Comparison of ENCODE assay signal across 1 cellular context in genomic region chr9:5499889-5500398, GRCh38.
TF ChIP-seq lines count a peak whose summit lies in the region.

No MANE protein-coding gene starts in this region.

TF ChIP-seq in K562, 482 proteins besides CTCF, POLR2A, EP300 and RAD21 (continued from another document and continues in another):
- TF ChIP-seq ATF3 (IDR thresholded peaks at IDR 0.05) (peak; percentile 52; the same call in 1 of the 2 replicates), ATF3 (CRISPR knock-in tag; conservative IDR thresholded peaks at IDR 0.05) (no peak), ATF4 (CRISPR knock-in tag; IDR thresholded peaks at IDR 0.05) (no peak), TEAD4 (IDR thresholded peaks at IDR 0.05; ENCODE audit: low read length) (no peak), TEAD4 (CRISPR knock-in tag; IDR thresholded peaks at IDR 0.05; ENCODE audit: borderline replicate concordance) (no peak), PBX2 (CRISPR knock-in tag; IDR thresholded peaks at IDR 0.05; ENCODE audit: low read depth) (no peak), PBX2 (tag; conservative IDR thresholded peaks at IDR 0.05; ENCODE audit: low read depth) (no peak), RREB1 (CRISPR knock-in tag; IDR thresholded peaks at IDR 0.05) (no peak), ELF1 (tag; IDR thresholded peaks at IDR 0.05) (no peak), TCF3 (CRISPR knock-in tag; IDR thresholded peaks at IDR 0.05) (peak; percentile 42), ZNF592 (IDR thresholded peaks at IDR 0.05) (peak; percentile 66; the same call in 1 of the 2 replicates), DMBX1 (CRISPR knock-in tag; IDR thresholded peaks at IDR 0.05; ENCODE audit: borderline replicate concordance) (peak; percentile 50; the same call in 1 of the 2 replicates), ZSCAN29 (IDR thresholded peaks at IDR 0.05) (no peak), HMGN3 (IDR thresholded peaks at IDR 0.05; ENCODE audit: borderline replicate concordance, extremely low read depth, insufficient read length, low read depth, low read length) (no peak), DPF2 (IDR thresholded peaks at IDR 0.05) (peak; percentile 74), ZNF589 (CRISPR knock-in tag; IDR thresholded peaks at IDR 0.05; ENCODE audit: low read depth) (no peak; the same call in 1 of the 2 replicates), ZNF324 (CRISPR knock-in tag; IDR thresholded peaks at IDR 0.05) (no peak), MAFF (IDR thresholded peaks at IDR 0.05; ENCODE audit: low read length) (peak; percentile 13; the same call in 1 of the 2 replicates), CTBP1 (IDR thresholded peaks at IDR 0.05; ENCODE audit: borderline replicate concordance) (peak; percentile 32; the same call in 1 of the 2 replicates), TSHZ1 (CRISPR knock-in tag; IDR thresholded peaks at IDR 0.05) (no peak), MAFK (IDR thresholded peaks at IDR 0.05; ENCODE audit: low read length) (peak; percentile 33; the same call in 1 of the 2 replicates), ZNF830 (CRISPR knock-in tag; IDR thresholded peaks at IDR 0.05) (no peak), BACH1 (tag; IDR thresholded peaks at IDR 0.05) (peak; percentile 16; the same call in 1 of the 2 replicates), ARID1B (IDR thresholded peaks at IDR 0.05) (peak; percentile 78), MTF1 (CRISPR knock-in tag; IDR thresholded peaks at IDR 0.05; ENCODE audit: borderline replicate concordance) (no peak), BCOR (IDR thresholded peaks at IDR 0.05) (no peak), SMARCA4 (IDR thresholded peaks at IDR 0.05) (peak; percentile 61), ETV1 (tag; conservative IDR thresholded peaks at IDR 0.05; ENCODE audit: low read depth) (peak; percentile 65), NR2C2 (CRISPR knock-in tag; IDR thresholded peaks at IDR 0.05) (no peak), NR2C2 (tag; IDR thresholded peaks at IDR 0.05) (peak; percentile 11; the same call in 1 of the 2 replicates), CREB3 (tag; conservative IDR thresholded peaks at IDR 0.05; ENCODE audit: low read depth) (0 out of 2 replicates have a peak, but pooled peaks have one; percentile 19), RNF2 (IDR thresholded peaks at IDR 0.05) (no peak), E2F6 (IDR thresholded peaks at IDR 0.05; ENCODE audit: borderline replicate concordance in 1 of 2, extremely low read depth in 1 of 2, insufficient read depth in 1 of 2, insufficient read length in 1 of 2, low read depth in 1 of 2, low read length in 1 of 2, poor library complexity in 1 of 2, severe bottlenecking in 1 of 2) (no peak), MAFG (tag; conservative IDR thresholded peaks at IDR 0.05) (peak; percentile 58), ZKSCAN8 (CRISPR knock-in tag; IDR thresholded peaks at IDR 0.05) (peak; percentile 38; the same call in 1 of the 2 replicates), MTA3 (IDR thresholded peaks at IDR 0.05; ENCODE audit: borderline replicate concordance) (peak; percentile 34; the same call in 1 of the 2 replicates), SRF (CRISPR knock-in tag; IDR thresholded peaks at IDR 0.05) (no peak), ZNF780A (CRISPR knock-in tag; IDR thresholded peaks at IDR 0.05) (no peak)
